ENCODE assay signal across 8 cellular contexts in the genomic region with DNA sequence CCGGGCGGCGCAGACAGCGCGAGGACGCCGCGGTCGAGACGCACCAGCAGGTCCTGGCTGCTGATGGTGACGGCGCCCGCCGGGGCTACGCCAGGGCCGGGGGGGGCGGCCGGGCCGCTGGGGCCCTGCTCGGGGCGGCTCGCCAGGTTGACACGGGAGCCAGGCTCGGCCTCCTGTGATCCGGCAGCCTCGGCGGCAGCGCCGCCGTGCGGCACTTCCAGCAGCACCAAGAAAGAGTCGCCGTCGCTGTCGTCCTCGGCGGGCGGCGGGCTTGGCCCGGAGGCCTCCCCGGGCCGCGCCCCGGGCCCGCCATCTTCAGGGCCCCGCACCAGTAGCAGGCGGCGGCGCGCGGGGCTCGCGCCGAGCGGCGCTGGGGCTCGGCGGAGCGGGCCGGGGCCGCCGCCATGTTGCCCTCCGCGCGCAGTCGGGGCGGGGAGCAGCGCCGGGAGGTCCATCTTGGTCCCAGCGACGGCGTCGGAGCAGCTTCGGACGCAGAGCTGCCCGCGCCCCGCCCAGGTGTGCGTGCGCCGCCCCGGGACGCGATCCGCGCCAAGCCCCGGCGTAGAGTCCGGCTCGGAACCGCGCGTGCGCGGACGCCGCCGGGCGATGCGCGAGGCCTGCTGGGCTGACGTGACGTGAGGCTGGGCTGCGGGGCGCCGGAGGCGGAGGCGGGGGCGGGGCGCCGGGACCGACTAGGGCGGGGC. TPM values are rescaled to one million over a fixed set of nuclear protein-coding genes. Genes with fewer than 3 reads are reported as not detected.
A peak's percentile ranks its signal among the peaks of the same experiment; 100 is the strongest.
DNase-seq lines count a peak whose midpoint lies in the region; ATAC-seq and TF ChIP-seq lines count a peak whose summit lies in the region.

ZXDC (minus strand) TSS at position 481 of the 704 bp plus-strand sequence; CDS start at position 455, 26 bp downstream.

- peak within 1 kb of the TSS; percentile 90 for H3K27ac Mint-ChIP-seq in activated CD4-positive, alpha-beta T cell treated with anti-CD3 and anti-CD28 coated beads, Interleukin-2, amount 10 ng/mL, durations not matched to agents 7 days and 5 days

- peaks cover 30% of the 10 kb centered on the region for H3K36me3 Mint-ChIP-seq in activated CD4-positive, alpha-beta T cell treated with anti-CD3 and anti-CD28 coated beads, Interleukin-2, amount 10 ng/mL, durations not matched to agents 7 days and 5 days (ENCODE audit: low read depth)

- peak; percentile 89 for ATAC-seq in GM19324 (IDR thresholded peaks at IDR 0.05; ENCODE audit: low FRiP score, unreplicated experiment)
- peak; percentile 73 for ATAC-seq in HG03460 (IDR thresholded peaks at IDR 0.05; ENCODE audit: unreplicated experiment)
- ATAC-seq in left lobe of liver = peak; percentile 69

- peak within 1 kb of the TSS; percentile 90 for H3K4me3 Mint-ChIP-seq in activated CD4-positive, alpha-beta T cell treated with anti-CD3 and anti-CD28 coated beads, Interleukin-2, amount 10 ng/mL, durations not matched to agents 7 days and 5 days

- no peak for TF ChIP-seq CTCF in coronary artery (IDR thresholded peaks at IDR 0.05)

- peak within 1 kb of the TSS; percentile 82 for H3K4me3 ChIP-seq in coronary artery

- CTCF ChIA-PET in activated CD4-positive, alpha-beta T cell treated with anti-CD3 and anti-CD28 coated beads, Interleukin-2, amount 10 ng/mL, durations not matched to agents 7 days and 5 days (lab: Charles Lee) = interaction anchor here (1.1 to 2.4 kb wide), 3 partner anchors 10 to 18 kb away, joined by 3 to 14 read pairs (median 3); no protein-coding TSS in a partner anchor

- DNase-seq in C1 segment of cervical spinal cord (lab: John Stamatoyannopoulos, UW) (peak; percentile 38 to 96 (median 88)), NCI-H526 treated with DMSO at 0.1 percent for 48 hours (lab: John Stamatoyannopoulos, UW) (peak; percentile 85), coronary artery (ENCODE audit: low spot score) (peak; percentile 96), left lobe of liver (ENCODE audit: low spot score) (peak; percentile 98)
- DNase-seq in activated CD4-positive, alpha-beta T cell treated with anti-CD3 and anti-CD28 coated beads, Interleukin-2, amount 10 ng/mL, durations not matched to agents 7 days and 5 days = peak; percentile 92
- peak; percentile 91 to 92 for DNase-seq in stimulated activated CD4-positive, alpha-beta T cell treated with anti-CD3 and anti-CD28 coated beads, Interleukin-2, amount 100 ng/mL, for 24 hours

- peak within 1 kb of the TSS; percentile 87 to 88 for H3K27ac ChIP-seq in coronary artery

- H3K4me1 Mint-ChIP-seq in activated CD4-positive, alpha-beta T cell treated with anti-CD3 and anti-CD28 coated beads, Interleukin-2, amount 10 ng/mL, durations not matched to agents 7 days and 5 days = peaks cover 40% of the 10 kb centered on the region

- H3K9me3 Mint-ChIP-seq in activated CD4-positive, alpha-beta T cell treated with anti-CD3 and anti-CD28 coated beads, Interleukin-2, amount 10 ng/mL, durations not matched to agents 7 days and 5 days = no peaks in the 10 kb centered on the region

- no peaks in the 10 kb centered on the region for H3K27me3 Mint-ChIP-seq in activated CD4-positive, alpha-beta T cell treated with anti-CD3 and anti-CD28 coated beads, Interleukin-2, amount 10 ng/mL, durations not matched to agents 7 days and 5 days

- POLR2A ChIA-PET in activated CD4-positive, alpha-beta T cell treated with anti-CD3 and anti-CD28 coated beads, Interleukin-2, amount 10 ng/mL, durations not matched to agents 7 days and 5 days (lab: Charles Lee) = interaction anchor here (0.7 kb wide), 1 partner anchor 342 kb away, joined by 5 read pairs; no protein-coding TSS in a partner anchor

RNA-seq across cellular contexts. Expression of gene ZXDC, which starts in this region (rescaled TPM):
- total RNA-seq in activated CD4-positive, alpha-beta T cell treated with anti-CD3 and anti-CD28 coated beads, Interleukin-2, amount 10 ng/mL, durations not matched to agents 7 days and 5 days = 10 to 100 TPM; 27.8 to 28.2 TPM
- total RNA-seq in left lobe of liver = 21.5 TPM

Comparison
In these comparisons a context has a peak if more than half of its experiments do, and no peak if none do; other contexts are left out.
1. Peak in every context shown above with its lines: DNase-seq, ATAC-seq, H3K4me3 ChIP-seq and H3K27ac ChIP-seq.